In genomic region chr4:140212171-140212570, GRCh38 we compare ENCODE assay signal across 16 cellular contexts. TPM values are rescaled to one million over a fixed set of nuclear protein-coding genes. Genes with fewer than 3 reads are reported as not detected.
DNase-seq lines count a peak whose midpoint lies in the region; ATAC-seq, FAIRE-seq and TF ChIP-seq lines count a peak whose summit lies in the region.
"Had no signal": no experiment of that assay in that cellular context is flagged by ENCODE, and none has a peak within 500 bp of the region (broad histone marks: within the 10 kb centered on the region; RNA-seq: fewer than 3 reads in every experiment).

No MANE protein-coding gene starts in this region.

- no peak for TF ChIP-seq POLR2A in Peyer's patch (IDR thresholded peaks at IDR 0.05)

- H3K27me3 ChIP-seq in Peyer's patch (no peaks in the 10 kb centered on the region), small intestine (ENCODE audit: control insufficient read depth in 2 of 2, insufficient read depth in 2 of 2, low read length in 2 of 2) (no peaks in the 10 kb centered on the region), right atrium auricular region (no peaks in the 10 kb centered on the region)
- H3K27me3 ChIP-seq: BLaER1 treated with 17β-estradiol and CSF1 and Interleukin-3, amounts not matched to agents 10 nM and 100 nM had no signal

- WGBS in small intestine, 3 donors = 55 to 82% (median 71%) methylated on average over 2 of the region's 2 CpGs

- H3K4me1 ChIP-seq in Peyer's patch (peaks cover 0 to 26% (median 0%) of the 10 kb centered on the region in 4 donors), small intestine (ENCODE audit: control insufficient read depth in 2 of 2, insufficient read depth in 1 of 2, low read depth in 1 of 2, low read length in 1 of 2) (peaks cover 2 to 6% of the 10 kb centered on the region in 2 donors), right atrium auricular region (no peaks in the 10 kb centered on the region)
- H3K4me1 ChIP-seq: BLaER1 treated with 17β-estradiol and CSF1 and Interleukin-3, amounts not matched to agents 10 nM and 100 nM had no signal

- TF ChIP-seq CTCF in Peyer's patch (IDR thresholded peaks at IDR 0.05) = peak in 3 of 6 experiments; percentile 36 to 38 (median 36)
- TF ChIP-seq CTCF in right atrium auricular region (IDR thresholded peaks at IDR 0.05) = no peak

- no peak for FAIRE-seq in small intestine (lab: Jason Lieb, UNC)
- FAIRE-seq: GM12878, GM18507 had no signal

- intact Hi-C loops in left colon (cut with DNase I, micrococcal nuclease) (no loop called here), left cardiac atrium (cut with DNase I) (no loop called here)

- H3K4me3 ChIP-seq in Peyer's patch (no peak overlapping the region), small intestine (ENCODE audit: low read depth in 1 of 2, low read length in 2 of 2) (no peak overlapping the region), right atrium auricular region (no peak overlapping the region)
- H3K4me3 ChIP-seq: BLaER1 treated with 17β-estradiol and CSF1 and Interleukin-3, amounts not matched to agents 10 nM and 100 nM; GM12878 had no signal

- ATAC-seq in left colon (peak; percentile 57), left cardiac atrium (no peak)
- ATAC-seq: GM12878 had no signal

- H3K9me3 ChIP-seq in Peyer's patch = no peaks in the 10 kb centered on the region
- H3K9me3 ChIP-seq in small intestine (ENCODE audit: control insufficient read depth, low read depth) = no peaks in the 10 kb centered on the region
- no peaks in the 10 kb centered on the region for H3K9me3 ChIP-seq in right atrium auricular region

- peak; percentile 40 for DNase-seq in HT-29 (ENCODE audit: low spot score)
- peak in 1 of 3 donors; percentile 53 for DNase-seq in Peyer's patch
- DNase-seq in left colon = no peak
- peak; percentile 37 for DNase-seq in small intestine
- no peak for DNase-seq in COLO829 (ENCODE audit: low spot score)
- DNase-seq in right atrium auricular region (ENCODE audit: low spot score) = no peak
- DNase-seq in left cardiac atrium = no peak
- no peak for DNase-seq in NCI-H1417 treated with DMSO at 0.1 percent for 48 hours (lab: John Stamatoyannopoulos, UW)
- DNase-seq: ACHN; Calu3; CD4-positive, CD25-positive, alpha-beta regulatory T cell; DMS 273 treated with DMSO at 0.1 percent for 48 hours; H9 had no signal

- H3K36me3 ChIP-seq in Peyer's patch (no peaks in the 10 kb centered on the region), small intestine (ENCODE audit: control insufficient read depth in 2 of 2, insufficient read depth in 2 of 2, low read length in 2 of 2) (no peaks in the 10 kb centered on the region), right atrium auricular region (no peaks in the 10 kb centered on the region)
- H3K36me3 ChIP-seq: BLaER1 treated with 17β-estradiol and CSF1 and Interleukin-3, amounts not matched to agents 10 nM and 100 nM had no signal

- peak overlapping the region in 3 of 4 donors; percentile 56 to 88 (median 81) for H3K27ac ChIP-seq in Peyer's patch
- peak overlapping the region; percentile 18 to 81 for H3K27ac ChIP-seq in small intestine (ENCODE audit: low read depth in 1 of 2, low read length in 1 of 2)
- H3K27ac ChIP-seq in right atrium auricular region = no peak overlapping the region
- H3K27ac ChIP-seq: BLaER1 treated with 17β-estradiol and CSF1 and Interleukin-3, amounts not matched to agents 10 nM and 100 nM had no signal

RNA-seq across cellular contexts. Expression of gene MAML3, which starts 58.2 kb away (rescaled TPM):
- total RNA-seq in HT-29 (2014; rRNA removed; shearing (Covaris generic)) = 8.6 and 11.8 TPM in 2 replicates
- 10 to 100 TPM in 3 of 4 donors, 1 to 10 TPM in 1; 6.5 to 44.6 (median 22.1) TPM for total RNA-seq in Peyer's patch
- total RNA-seq in left colon = 10 to 100 TPM; 11.8 to 14.6 TPM
- 1 to 10 TPM; 1.4 to 5.3 (median 1.6) TPM for polyA plus RNA-seq in small intestine
- 1 to 10 TPM; 2.6 to 5.8 TPM for total RNA-seq in right atrium auricular region
- 1 to 10 TPM; 2.6 to 3.0 TPM for total RNA-seq in left cardiac atrium

Comparison
In these comparisons a context has a peak if more than half of its experiments do, and no peak if none do; other contexts are left out.
1. DNase-seq: peak in HT-29 (single experiment) and small intestine (single experiment); none in left colon (0 of 2), COLO829 (single experiment), right atrium auricular region (single experiment), left cardiac atrium (single experiment) and NCI-H1417 treated with DMSO at 0.1 percent for 48 hours (single experiment).
2. H3K27ac ChIP-seq: peak in Peyer's patch (3 of 4) and small intestine (2 of 2); none in right atrium auricular region (0 of 2).